1 cellular context compared by ENCODE assay signal in genomic region chrX:139213241-139213709, GRCh38.
TF ChIP-seq lines count a peak whose summit lies in the region.

No MANE protein-coding gene starts in this region.

TF ChIP-seq in K562, 482 proteins besides CTCF, POLR2A, EP300 and RAD21 (continued from another document and continues in another):
- TF ChIP-seq CHD7 (IDR thresholded peaks at IDR 0.05; ENCODE audit: low read depth, low read length) (no peak), PATZ1 (CRISPR knock-in tag; IDR thresholded peaks at IDR 0.05; ENCODE audit: borderline replicate concordance) (no peak), U2AF1 (optimal IDR thresholded peaks at IDR 0.05; ENCODE audit: low read depth, low read length) (no peak), KLF13 (tag; IDR thresholded peaks at IDR 0.05; ENCODE audit: borderline replicate concordance, low read depth) (no peak), RNF219 (CRISPR knock-in tag; IDR thresholded peaks at IDR 0.05) (no peak), ZNF589 (CRISPR knock-in tag; IDR thresholded peaks at IDR 0.05; ENCODE audit: low read depth) (0 out of 2 replicates have a peak, but pooled peaks have one; percentile 75), KDM1A (IDR thresholded peaks at IDR 0.05) (no peak), ZNF707 (CRISPR knock-in tag; conservative IDR thresholded peaks at IDR 0.05) (no peak), MBD2 (IDR thresholded peaks at IDR 0.05; ENCODE audit: borderline replicate concordance, low read depth) (peak; percentile 58; the same call in 1 of the 2 replicates), ZNF551 (CRISPR knock-in tag; IDR thresholded peaks at IDR 0.05) (no peak), MTF1 (CRISPR knock-in tag; IDR thresholded peaks at IDR 0.05; ENCODE audit: borderline replicate concordance) (no peak), NR3C1 (CRISPR knock-in tag; IDR thresholded peaks at IDR 0.05) (no peak), TBL1XR1 (IDR thresholded peaks at IDR 0.05; ENCODE audit: low read length in 2 of 2) (peak; percentile 73 to 91; a peak in 3 of 4 replicates), CREB3 (tag; conservative IDR thresholded peaks at IDR 0.05; ENCODE audit: low read depth) (no peak), MBD1 (CRISPR knock-in tag; IDR thresholded peaks at IDR 0.05) (no peak), KAT7 (CRISPR knock-in tag; IDR thresholded peaks at IDR 0.05; ENCODE audit: borderline replicate concordance) (no peak), CBX1 (IDR thresholded peaks at IDR 0.05; ENCODE audit: low read depth) (no peak), ATF3 (IDR thresholded peaks at IDR 0.05) (peak; percentile 80), ATF3 (CRISPR knock-in tag; conservative IDR thresholded peaks at IDR 0.05) (no peak), HMGXB4 (CRISPR knock-in tag; IDR thresholded peaks at IDR 0.05) (no peak), SMAD2 (IDR thresholded peaks at IDR 0.05; ENCODE audit: low read depth, low read length) (no peak), TAF1 (IDR thresholded peaks at IDR 0.05; ENCODE audit: control insufficient read depth, extremely low read depth, insufficient read depth, low read length, severe bottlenecking) (peak; percentile 23), PTBP1 (IDR thresholded peaks at IDR 0.05; ENCODE audit: low read depth, low read length) (no peak), KDM4B (IDR thresholded peaks at IDR 0.05; ENCODE audit: borderline replicate concordance in 2 of 2, low read depth in 1 of 2) (no peak), NR1H2 (CRISPR knock-in tag; IDR thresholded peaks at IDR 0.05) (no peak), NFIC (IDR thresholded peaks at IDR 0.05) (peak; percentile 59)
